Comparison of ENCODE assay signal across 27 cellular contexts in genomic region chr4:20622701-20623100, GRCh38.
"Had no signal": no experiment of that assay in that cellular context is flagged by ENCODE, and none has a peak within 500 bp of the region (broad histone marks: within the 10 kb centered on the region; RNA-seq: fewer than 3 reads in every experiment).

No MANE protein-coding gene starts in this region.

- H2AFZ ChIP-seq: hepatocyte had no signal

- H3K27me3 Mint-ChIP-seq: stimulated activated naive B cell treated with anti-CD40 and anti-IgM and Interleukin-4, amounts not matched to agents 10 μg/mL and 1 μg/mL and 100 μg/mL, for 72 hours had no signal

- H3K36me3 Mint-ChIP-seq: naive thymus-derived CD4-positive, alpha-beta T cell; natural killer cell treated with Interleukin-12 subunit alpha and Interleukin-12 subunit beta and Interleukin-15 and Interleukin-18, amount 100 ng/mL, for 72 hours; stimulated activated naive B cell treated with anti-CD40 and anti-IgM and Interleukin-4, amounts not matched to agents 10 μg/mL and 1 μg/mL and 100 μg/mL, for 72 hours had no signal

- H3K4me3 ChIP-seq: hepatocyte, left ventricle myocardium inferior, lung, mucosa of descending colon, pancreas, prostate gland, skin epidermis, suprapubic skin, thoracic aorta, tibial artery, upper lobe of right lung had no signal

- H3K27me3 ChIP-seq: hepatocyte, pancreas, suprapubic skin, tibial artery, upper lobe of right lung had no signal

- H3K9me3 ChIP-seq: left ventricle myocardium inferior, mucosa of descending colon, pancreas, prostate gland, suprapubic skin, thoracic aorta, tibial artery, upper lobe of right lung had no signal

- H3K4me2 ChIP-seq: hepatocyte had no signal

- DNase-seq: islet precursor cell; left ventricle myocardium inferior; mesendoderm; midbrain; mucosa of descending colon; naive thymus-derived CD4-positive, alpha-beta T cell; pancreas; posterior cingulate gyrus; retina; right cardiac atrium; stimulated activated CD4-positive, alpha-beta T cell treated with anti-CD3 and anti-CD28 coated beads, Interleukin-12 subunit alpha, Interleukin-12 subunit beta, amount 100 ng/mL, for 4 hours; stimulated activated CD4-positive, alpha-beta T cell treated with anti-CD3 and anti-CD28 coated beads, Interleukin-15, amount 100 ng/mL, for 24 hours; stimulated activated CD4-positive, alpha-beta T cell treated with anti-CD3 and anti-CD28 coated beads, Interleukin-2, amount 100 ng/mL, for 24 hours; stimulated activated CD4-positive, alpha-beta T cell treated with anti-CD3 and anti-CD28 coated beads, Interleukin-4, amount 100 ng/mL, for 1 hour; stimulated activated naive B cell treated with anti-CD40 and anti-IgM and Interleukin-4, amounts not matched to agents 10 μg/mL and 1 μg/mL and 100 μg/mL, for 72 hours; stimulated activated naive CD8-positive, alpha-beta T cell treated with anti-CD3 and anti-CD28 coated beads, Interleukin-15, Interleukin-2, amounts not matched to agents 100 U/mL and 50 U/mL, for 24 hours; tibial artery; trophoblast cell; upper lobe of right lung had no signal

- H3K9me3 Mint-ChIP-seq: natural killer cell treated with Interleukin-12 subunit alpha and Interleukin-12 subunit beta and Interleukin-15 and Interleukin-18, amount 100 ng/mL, for 72 hours; stimulated activated naive B cell treated with anti-CD40 and anti-IgM and Interleukin-4, amounts not matched to agents 10 μg/mL and 1 μg/mL and 100 μg/mL, for 72 hours had no signal

- H3K4me3 Mint-ChIP-seq: naive thymus-derived CD4-positive, alpha-beta T cell; natural killer cell treated with Interleukin-12 subunit alpha and Interleukin-12 subunit beta and Interleukin-15 and Interleukin-18, amount 100 ng/mL, for 72 hours; stimulated activated naive B cell treated with anti-CD40 and anti-IgM and Interleukin-4, amounts not matched to agents 10 μg/mL and 1 μg/mL and 100 μg/mL, for 72 hours had no signal

- H3K79me2 ChIP-seq: hepatocyte had no signal

- H3K27ac ChIP-seq: hepatocyte, left ventricle myocardium inferior, pancreas, prostate gland, skin epidermis, suprapubic skin, thoracic aorta, tibial artery, upper lobe of right lung had no signal

- H3K27ac Mint-ChIP-seq: naive thymus-derived CD4-positive, alpha-beta T cell; natural killer cell treated with Interleukin-12 subunit alpha and Interleukin-12 subunit beta and Interleukin-15 and Interleukin-18, amount 100 ng/mL, for 72 hours; stimulated activated naive B cell treated with anti-CD40 and anti-IgM and Interleukin-4, amounts not matched to agents 10 μg/mL and 1 μg/mL and 100 μg/mL, for 72 hours had no signal

- H3K36me3 ChIP-seq: left ventricle myocardium inferior, pancreas, prostate gland, suprapubic skin, tibial artery, upper lobe of right lung had no signal

- H3K4me1 ChIP-seq: left ventricle myocardium inferior, pancreas, prostate gland, suprapubic skin, tibial artery had no signal

- FAIRE-seq: pancreas, urothelium cell line had no signal
